In genomic region chr9:87233916-87234455, GRCh38 we compare ENCODE assay signal across 1 cellular context.
TF ChIP-seq lines count a peak whose summit lies in the region.

No MANE protein-coding gene starts in this region.

TF ChIP-seq in GM23338, 12 proteins besides CTCF, POLR2A, EP300 and RAD21 (continued from another document):
- TF ChIP-seq REST (IDR thresholded peaks at IDR 0.05; ENCODE audit: unreplicated experiment) (no peak), EZH2phosphoT487 (IDR thresholded peaks at IDR 0.05; ENCODE audit: unreplicated experiment) (no peak), EZH2 (IDR thresholded peaks at IDR 0.05; ENCODE audit: low read depth, unreplicated experiment) (no peak), ETS1 (IDR thresholded peaks at IDR 0.05) (no peak), JUNB (IDR thresholded peaks at IDR 0.05; ENCODE audit: unreplicated experiment) (no peak), ZNF114 (CRISPR knock-in tag; IDR thresholded peaks at IDR 0.05) (no peak), NANOG (IDR thresholded peaks at IDR 0.05; ENCODE audit: borderline replicate concordance) (no peak), ZNF462 (CRISPR knock-in tag; IDR thresholded peaks at IDR 0.05) (no peak)
